ENCODE assay signal across 19 cellular contexts in the genomic region with DNA sequence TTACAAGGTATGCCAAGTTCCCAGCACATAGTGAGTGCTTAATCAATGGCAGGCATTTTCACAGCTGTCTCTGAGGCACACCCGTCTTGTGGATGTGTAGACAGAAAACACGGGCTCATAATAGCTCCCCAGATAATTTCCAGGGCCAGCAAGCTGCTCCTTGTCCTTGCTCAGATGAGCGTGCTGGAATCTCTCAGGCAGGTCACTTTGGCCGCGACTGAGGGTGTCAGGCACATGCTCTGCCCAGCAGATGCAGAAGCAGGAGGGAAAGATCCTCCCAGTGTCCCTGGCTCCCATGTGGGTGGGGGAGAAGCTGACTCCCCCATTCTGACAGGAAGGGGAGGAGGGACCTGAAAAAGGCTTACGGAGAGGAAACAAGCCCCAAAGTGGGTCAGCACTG. TPM values are rescaled to one million over a fixed set of nuclear protein-coding genes. Genes with fewer than 3 reads are reported as not detected.
"Had no signal": no experiment of that assay in that cellular context is flagged by ENCODE, and none has a peak within 500 bp of the region (broad histone marks: within the 10 kb centered on the region; RNA-seq: fewer than 3 reads in every experiment).

No MANE protein-coding gene starts in this region.

- H3K27ac Mint-ChIP-seq: activated CD4-positive, alpha-beta memory T cell treated with anti-CD3 and anti-CD28 coated beads, Interleukin-2, amount 10 ng/mL, durations not matched to agents 7 days and 5 days; activated naive CD8-positive, alpha-beta T cell treated with anti-CD3 and anti-CD28 coated beads, Interleukin-2, amount 10 ng/mL, durations not matched to agents 7 days and 5 days; activated T-cell treated with anti-CD3 and anti-CD28 coated beads, Interleukin-2, amount 50 U/mL, for 72 hours had no signal

- ATAC-seq: activated T-cell treated with anti-CD3 and anti-CD28 coated beads, Interleukin-2, amount 50 U/mL, for 72 hours; mucosa of descending colon had no signal

- H3K9me3 ChIP-seq: ascending aorta, mucosa of descending colon had no signal

- H3K27me3 Mint-ChIP-seq: activated CD4-positive, alpha-beta memory T cell treated with anti-CD3 and anti-CD28 coated beads, Interleukin-2, amount 10 ng/mL, durations not matched to agents 7 days and 5 days; activated naive CD8-positive, alpha-beta T cell treated with anti-CD3 and anti-CD28 coated beads, Interleukin-2, amount 10 ng/mL, durations not matched to agents 7 days and 5 days had no signal

- H3K36me3 ChIP-seq: ascending aorta, cardiac muscle cell had no signal

- H3K4me1 Mint-ChIP-seq: activated CD4-positive, alpha-beta memory T cell treated with anti-CD3 and anti-CD28 coated beads, Interleukin-2, amount 10 ng/mL, durations not matched to agents 7 days and 5 days; activated naive CD8-positive, alpha-beta T cell treated with anti-CD3 and anti-CD28 coated beads, Interleukin-2, amount 10 ng/mL, durations not matched to agents 7 days and 5 days had no signal

- H3K27me3 ChIP-seq: ascending aorta had no signal

- H3K4me3 ChIP-seq: ascending aorta, cardiac muscle cell, mucosa of descending colon had no signal

- H3K36me3 Mint-ChIP-seq: activated naive CD8-positive, alpha-beta T cell treated with anti-CD3 and anti-CD28 coated beads, Interleukin-2, amount 10 ng/mL, durations not matched to agents 7 days and 5 days had no signal

- DNase-seq: activated CD4-positive, alpha-beta memory T cell treated with anti-CD3 and anti-CD28 coated beads, Interleukin-2, amount 10 ng/mL, durations not matched to agents 7 days and 5 days; activated gamma-delta T cell treated with Interleukin-2 at 50 U/mL for 16 hours; activated naive CD8-positive, alpha-beta T cell treated with anti-CD3 and anti-CD28 coated beads, Interleukin-2, amount 10 ng/mL, durations not matched to agents 7 days and 5 days; activated T-cell treated with anti-CD3 and anti-CD28 coated beads, Interleukin-2, amount 50 U/mL, for 72 hours; cortex of kidney; effector memory CD4-positive, alpha-beta T cell; hippocampal formation; mammary epithelial cell; mucosa of descending colon; small intestine; T-helper 9 cell; trophoblast cell had no signal

- H3K4me3 Mint-ChIP-seq: activated CD4-positive, alpha-beta memory T cell treated with anti-CD3 and anti-CD28 coated beads, Interleukin-2, amount 10 ng/mL, durations not matched to agents 7 days and 5 days; activated naive CD8-positive, alpha-beta T cell treated with anti-CD3 and anti-CD28 coated beads, Interleukin-2, amount 10 ng/mL, durations not matched to agents 7 days and 5 days; activated T-cell treated with anti-CD3 and anti-CD28 coated beads, Interleukin-2, amount 50 U/mL, for 72 hours; nephron had no signal

- H3K27ac ChIP-seq: ascending aorta, cardiac muscle cell, epithelial cell of prostate, VCaP had no signal

- H3K4me1 ChIP-seq: ascending aorta had no signal

- H3K9me3 Mint-ChIP-seq: activated CD4-positive, alpha-beta memory T cell treated with anti-CD3 and anti-CD28 coated beads, Interleukin-2, amount 10 ng/mL, durations not matched to agents 7 days and 5 days; activated naive CD8-positive, alpha-beta T cell treated with anti-CD3 and anti-CD28 coated beads, Interleukin-2, amount 10 ng/mL, durations not matched to agents 7 days and 5 days; activated T-cell treated with anti-CD3 and anti-CD28 coated beads, Interleukin-2, amount 50 U/mL, for 72 hours; nephron had no signal

RNA-seq across cellular contexts. Expression of a gene that starts 35.6 kb away (rescaled TPM):
- total RNA-seq: activated CD4-positive, alpha-beta memory T cell treated with anti-CD3 and anti-CD28 coated beads, Interleukin-2, amount 10 ng/mL, durations not matched to agents 7 days and 5 days; activated naive CD8-positive, alpha-beta T cell treated with anti-CD3 and anti-CD28 coated beads, Interleukin-2, amount 10 ng/mL, durations not matched to agents 7 days and 5 days; activated T-cell treated with anti-CD3 and anti-CD28 coated beads, Interleukin-2, amount 50 U/mL, for 72 hours; cardiac muscle cell; kidney epithelial cell; osteoblast had no signal
- polyA plus RNA-seq: cardiac muscle cell, mammary epithelial cell had no signal
